16 cellular contexts compared by ENCODE assay signal in genomic region chr2:121019756-121020155, GRCh38.
A peak's percentile ranks its signal among the peaks of the same experiment; 100 is the strongest.
DNase-seq lines count a peak whose midpoint lies in the region; TF ChIP-seq lines count a peak whose summit lies in the region.
"Had no signal": no experiment of that assay in that cellular context is flagged by ENCODE, and none has a peak within 500 bp of the region (broad histone marks: within the 10 kb centered on the region; RNA-seq: fewer than 3 reads in every experiment).

No MANE protein-coding gene starts in this region.

- peaks cover 5% of the 10 kb centered on the region; the same call in 1 of the 2 replicates for H3K27me3 ChIP-seq in H7 (ENCODE audit: control insufficient read depth, insufficient read depth, low read length)
- H3K27me3 ChIP-seq in SJCRH30 = no peaks in the 10 kb centered on the region
- H3K27me3 ChIP-seq in endodermal cell (ENCODE audit: control insufficient read depth, insufficient read depth, low read length, poor library complexity, severe bottlenecking) = peaks cover 64% of the 10 kb centered on the region
- no peaks in the 10 kb centered on the region for H3K27me3 ChIP-seq in smooth muscle cell (ENCODE audit: low read depth)
- H3K27me3 ChIP-seq: BLaER1 treated with 17β-estradiol and CSF1 and Interleukin-3, amounts not matched to agents 10 nM and 100 nM had no signal

- no peak overlapping the region for H2AFZ ChIP-seq in smooth muscle cell (ENCODE audit: low read depth)
- H2AFZ ChIP-seq: GM23248 had no signal

- H3K9me3 Mint-ChIP-seq in endodermal cell (peaks cover 5% of the 10 kb centered on the region), osteocyte (ENCODE audit: unreplicated experiment) (peaks cover 4% of the 10 kb centered on the region)
- H3K9me3 Mint-ChIP-seq: CD8-positive, alpha-beta T cell had no signal

- no peaks in the 10 kb centered on the region for H3K79me2 ChIP-seq in smooth muscle cell (ENCODE audit: low read depth)

- WGBS in endodermal cell (ENCODE audit: insufficient coverage in 1 of 2, insufficient read length in 1 of 2), 2 experiments = 86 to 98% methylated on average over 5 to 7 of the region's 7 CpGs
- WGBS in smooth muscle cell (ENCODE audit: low lambda C conversion rate) = 76% methylated on average over 7 of the region's 7 CpGs

- DNase-seq in H7 (peak; percentile 67), SJCRH30 (peak; percentile 53 to 61), endodermal cell (peak; percentile 49), retina (peak; percentile 46), osteocyte (ENCODE audit: extremely low spot score, unreplicated experiment) (no peak), smooth muscle cell (lab: John Stamatoyannopoulos, UW; ENCODE audit: unreplicated experiment) (no peak)
- no peak for DNase-seq in activated T-cell treated with anti-CD3 and anti-CD28 coated beads, Interleukin-2, amount 50 U/mL, for 1 hour
- DNase-seq: Calu3; CD8-positive, alpha-beta T cell; DMS79 treated with DMSO at 0.1 percent for 48 hours; GF-D8; GM23248 had no signal

- H3K9me3 ChIP-seq in SJCRH30 (replicated peaks) (no peaks in the 10 kb centered on the region), endodermal cell (ENCODE audit: control insufficient read depth, low read length) (peaks cover 5% of the 10 kb centered on the region), smooth muscle cell (replicated peaks; ENCODE audit: low read depth) (no peaks in the 10 kb centered on the region)

- H3K27me3 Mint-ChIP-seq in endodermal cell (ENCODE audit: insufficient read depth) (peaks cover 78% of the 10 kb centered on the region), osteocyte (ENCODE audit: unreplicated experiment) (peaks cover 24% of the 10 kb centered on the region)
- H3K27me3 Mint-ChIP-seq: B cell had no signal

- H3K4me3 Mint-ChIP-seq in endodermal cell = no peak overlapping the region
- no peak overlapping the region for H3K4me3 Mint-ChIP-seq in osteocyte (ENCODE audit: unreplicated experiment)
- H3K4me3 Mint-ChIP-seq: B cell; CD8-positive, alpha-beta T cell; H9; IgD-negative memory B cell had no signal

- H3K4me3 ChIP-seq in H7 (ENCODE audit: insufficient read depth, low read depth, low read length) (no peak overlapping the region), SJCRH30 (peak overlapping the region; percentile 61), endodermal cell (ENCODE audit: low read length) (no peak overlapping the region), smooth muscle cell (no peak overlapping the region)
- H3K4me3 ChIP-seq: BLaER1 treated with 17β-estradiol and CSF1 and Interleukin-3, amounts not matched to agents 10 nM and 100 nM; GM23248 had no signal

- TF ChIP-seq CTCF in endodermal cell (conservative IDR thresholded peaks at IDR 0.05) (no peak), osteocyte (IDR thresholded peaks at IDR 0.05) (no peak), smooth muscle cell (IDR thresholded peaks at IDR 0.05; ENCODE audit: borderline replicate concordance, insufficient read depth, poor library complexity, severe bottlenecking) (no peak)

- H3F3A ChIP-seq in smooth muscle cell (ENCODE audit: low read depth) = no peaks in the 10 kb centered on the region

- no peak overlapping the region for H3K4me2 ChIP-seq in smooth muscle cell
- H3K4me2 ChIP-seq: BLaER1 treated with 17β-estradiol and CSF1 and Interleukin-3, amounts not matched to agents 10 nM and 100 nM had no signal

- H3K4me1 ChIP-seq in SJCRH30 = peaks cover 11% of the 10 kb centered on the region; the same call in 1 of the 2 replicates
- no peaks in the 10 kb centered on the region for H3K4me1 ChIP-seq in endodermal cell (ENCODE audit: control insufficient read depth, insufficient read depth, low read length)
- no peaks in the 10 kb centered on the region for H3K4me1 ChIP-seq in smooth muscle cell (ENCODE audit: low read depth)
- H3K4me1 ChIP-seq: BLaER1 treated with 17β-estradiol and CSF1 and Interleukin-3, amounts not matched to agents 10 nM and 100 nM had no signal

- H3K4me1 Mint-ChIP-seq in endodermal cell = no peaks in the 10 kb centered on the region
- H3K4me1 Mint-ChIP-seq in osteocyte (ENCODE audit: unreplicated experiment) = peaks cover 6% of the 10 kb centered on the region
- H3K4me1 Mint-ChIP-seq: B cell, IgD-negative memory B cell had no signal

- H3K36me3 Mint-ChIP-seq in endodermal cell (ENCODE audit: low read depth) (no peaks in the 10 kb centered on the region), osteocyte (ENCODE audit: unreplicated experiment) (no peaks in the 10 kb centered on the region)
- H3K36me3 Mint-ChIP-seq: CD8-positive, alpha-beta T cell had no signal

- H3K27ac ChIP-seq in SJCRH30 (peak overlapping the region; percentile 88; the same call in 1 of the 2 replicates), endodermal cell (ENCODE audit: low read depth, low read length) (no peak overlapping the region), smooth muscle cell (ENCODE audit: low read depth) (no peak overlapping the region)
- H3K27ac ChIP-seq: BLaER1 treated with 17β-estradiol and CSF1 and Interleukin-3, amounts not matched to agents 10 nM and 100 nM; GM23248 had no signal

- no peak overlapping the region for H3K27ac Mint-ChIP-seq in endodermal cell
- no peak overlapping the region for H3K27ac Mint-ChIP-seq in osteocyte (ENCODE audit: unreplicated experiment)
- H3K27ac Mint-ChIP-seq: B cell; CD8-positive, alpha-beta T cell; IgD-negative memory B cell had no signal

- H3K9ac ChIP-seq in endodermal cell (ENCODE audit: extremely low read depth, low read length, poor library complexity, severe bottlenecking) (no peak overlapping the region), smooth muscle cell (ENCODE audit: low read depth) (no peak overlapping the region)
- H3K9ac ChIP-seq: BLaER1 treated with 17β-estradiol and CSF1 and Interleukin-3, amounts not matched to agents 10 nM and 100 nM; GM23248 had no signal

- H4K20me1 ChIP-seq in smooth muscle cell (ENCODE audit: low read depth) = no peaks in the 10 kb centered on the region
- H4K20me1 ChIP-seq: BLaER1 treated with 17β-estradiol and CSF1 and Interleukin-3, amounts not matched to agents 10 nM and 100 nM had no signal

- H3K36me3 ChIP-seq in H7 (replicated peaks; ENCODE audit: control insufficient read depth, insufficient read depth, low read length) = no peaks in the 10 kb centered on the region
- H3K36me3 ChIP-seq in SJCRH30 = no peaks in the 10 kb centered on the region
- no peaks in the 10 kb centered on the region for H3K36me3 ChIP-seq in endodermal cell (ENCODE audit: control insufficient read depth, insufficient read depth, low read length)
- no peaks in the 10 kb centered on the region for H3K36me3 ChIP-seq in smooth muscle cell (ENCODE audit: low read depth)
- H3K36me3 ChIP-seq: BLaER1 treated with 17β-estradiol and CSF1 and Interleukin-3, amounts not matched to agents 10 nM and 100 nM had no signal

Comparison
In these comparisons a context has a peak if more than half of its experiments do, and no peak if none do; other contexts are left out.
1. DNase-seq: peak in H7 (single experiment), SJCRH30 (2 of 2), endodermal cell (single experiment) and retina (single experiment); none in osteocyte (single experiment), smooth muscle cell (single experiment) and activated T-cell treated with anti-CD3 and anti-CD28 coated beads, Interleukin-2, amount 50 U/mL, for 1 hour (single experiment).